Comparison of ENCODE assay signal across 26 cellular contexts in genomic region chr9:84794981-84795637, GRCh38.
"Had no signal": no experiment of that assay in that cellular context is flagged by ENCODE, and none has a peak within 500 bp of the region (broad histone marks: within the 10 kb centered on the region; RNA-seq: fewer than 3 reads in every experiment).

No MANE protein-coding gene starts in this region.

- DNase-seq: cerebellar nuclear complex; effector memory CD4-positive, alpha-beta T cell; esophagus squamous epithelium; foreskin melanocyte; immature natural killer cell; islet precursor cell; kidney glomerular epithelial cell; left colon; left ventricle myocardium inferior; lower lobe of right lung; nephron progenitor cell; occipital lobe; ovary; psoas muscle; right cardiac atrium; sigmoid colon; stimulated activated CD4-positive, alpha-beta T cell treated with anti-CD3 and anti-CD28 coated beads, Interleukin-2, amount 100 ng/mL, for 24 hours; stimulated activated CD4-positive, alpha-beta T cell treated with anti-CD3 and anti-CD28 coated beads, Interleukin-4, amount 100 ng/mL, for 24 hours; stimulated activated naive B cell treated with anti-CD40 and anti-IgM and Interleukin-4, amounts not matched to agents 10 μg/mL and 1 μg/mL and 100 μg/mL, for 72 hours; stomach; upper lobe of left lung had no signal

- ATAC-seq: left colon; lower lobe of right lung; psoas muscle; right cardiac atrium; stimulated activated naive B cell treated with anti-CD40 and anti-IgM and Interleukin-4, amounts not matched to agents 10 μg/mL and 1 μg/mL and 100 μg/mL, for 72 hours had no signal

- H3K36me3 Mint-ChIP-seq: immature natural killer cell; stimulated activated naive B cell treated with anti-CD40 and anti-IgM and Interleukin-4, amounts not matched to agents 10 μg/mL and 1 μg/mL and 100 μg/mL, for 72 hours had no signal

- H3K4me1 Mint-ChIP-seq: immature natural killer cell; stimulated activated naive B cell treated with anti-CD40 and anti-IgM and Interleukin-4, amounts not matched to agents 10 μg/mL and 1 μg/mL and 100 μg/mL, for 72 hours had no signal

- H3K27me3 ChIP-seq: esophagus squamous epithelium, ovary, sigmoid colon, stomach, tibial nerve, upper lobe of left lung had no signal

- H3K27ac Mint-ChIP-seq: immature natural killer cell; nephron progenitor cell; stimulated activated naive B cell treated with anti-CD40 and anti-IgM and Interleukin-4, amounts not matched to agents 10 μg/mL and 1 μg/mL and 100 μg/mL, for 72 hours had no signal

- H3K4me1 ChIP-seq: esophagus squamous epithelium, left ventricle myocardium inferior, lower lobe of right lung, psoas muscle, sigmoid colon, stomach, upper lobe of left lung had no signal

- FAIRE-seq: colon, endothelial cell of umbilical vein, urothelium cell line had no signal

- H3K4me3 ChIP-seq: esophagus squamous epithelium, left ventricle myocardium inferior, lower lobe of right lung, ovary, psoas muscle, sigmoid colon, stomach, thoracic aorta, tibial nerve, upper lobe of left lung had no signal

- H3K27ac ChIP-seq: esophagus squamous epithelium, left ventricle myocardium inferior, lower lobe of right lung, ovary, psoas muscle, sigmoid colon, stomach, thoracic aorta, tibial nerve, upper lobe of left lung had no signal

- H3K27me3 Mint-ChIP-seq: stimulated activated naive B cell treated with anti-CD40 and anti-IgM and Interleukin-4, amounts not matched to agents 10 μg/mL and 1 μg/mL and 100 μg/mL, for 72 hours had no signal

- H3K36me3 ChIP-seq: esophagus squamous epithelium, left ventricle myocardium inferior, lower lobe of right lung, ovary, sigmoid colon, stomach, thoracic aorta, tibial nerve, upper lobe of left lung had no signal

- H3K9me3 Mint-ChIP-seq: immature natural killer cell; stimulated activated naive B cell treated with anti-CD40 and anti-IgM and Interleukin-4, amounts not matched to agents 10 μg/mL and 1 μg/mL and 100 μg/mL, for 72 hours had no signal

- H3K9me3 ChIP-seq: esophagus squamous epithelium, left ventricle myocardium inferior, lower lobe of right lung, ovary, psoas muscle, sigmoid colon, stomach, thoracic aorta, upper lobe of left lung had no signal

- H3K4me3 Mint-ChIP-seq: immature natural killer cell; nephron progenitor cell; stimulated activated naive B cell treated with anti-CD40 and anti-IgM and Interleukin-4, amounts not matched to agents 10 μg/mL and 1 μg/mL and 100 μg/mL, for 72 hours had no signal
